ENCODE assay signal across 17 cellular contexts in the genomic region with DNA sequence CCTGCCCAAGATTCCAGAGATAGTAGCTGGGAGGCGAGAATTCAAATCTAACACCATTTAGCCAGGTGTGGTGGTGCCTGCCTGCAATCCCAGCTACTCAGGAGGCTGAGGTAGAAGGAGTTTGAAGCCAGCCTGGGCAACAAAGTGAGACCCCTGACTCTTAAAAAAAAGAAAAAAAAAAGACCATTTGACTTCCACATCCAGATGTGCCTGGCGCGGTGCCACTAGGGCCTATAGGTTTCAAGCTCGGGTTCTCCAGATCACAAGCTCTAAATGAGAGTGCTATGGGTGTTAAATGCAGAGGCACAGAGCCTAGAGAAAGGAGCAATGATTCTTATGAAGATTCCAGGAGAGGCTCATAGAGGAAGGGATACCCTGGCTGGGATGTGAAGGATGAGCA. TPM values are rescaled to one million over a fixed set of nuclear protein-coding genes. Genes with fewer than 3 reads are reported as not detected.
DNase-seq lines count a peak whose midpoint lies in the region; ATAC-seq and TF ChIP-seq lines count a peak whose summit lies in the region.
"Had no signal": no experiment of that assay in that cellular context is flagged by ENCODE, and none has a peak within 500 bp of the region (broad histone marks: within the 10 kb centered on the region; RNA-seq: fewer than 3 reads in every experiment).

No MANE protein-coding gene starts in this region.

- no peaks in the 10 kb centered on the region for H3K9me3 ChIP-seq in CD4-positive, alpha-beta memory T cell (ENCODE audit: control insufficient read depth in 1 of 2, low read length in 2 of 2)
- H3K9me3 ChIP-seq in gastrocnemius medialis: no peaks in the 10 kb centered on the region
- H3K9me3 ChIP-seq: gastroesophageal sphincter, sigmoid colon, tibial artery had no signal

- no peak overlapping the region for H3K4me3 ChIP-seq in CD4-positive, alpha-beta memory T cell (ENCODE audit: low read length in 2 of 2)
- no peak overlapping the region for H3K4me3 ChIP-seq in gastrocnemius medialis
- H3K4me3 ChIP-seq: gastroesophageal sphincter, sigmoid colon, tibial artery had no signal

- no peaks in the 10 kb centered on the region for H3K27me3 Mint-ChIP-seq in activated T-cell treated with anti-CD3 and anti-CD28 coated beads, Interleukin-2, amount 50 U/mL, for 24 hours
- H3K27me3 Mint-ChIP-seq in CD4-positive, alpha-beta memory T cell: no peaks in the 10 kb centered on the region
- H3K27me3 Mint-ChIP-seq in activated T-helper 1 cell treated with anti-CD3 and anti-CD28 coated beads, Interleukin-12 subunit alpha, Interleukin-12 subunit beta, Interleukin-2, Interleukin-4 antibody, amounts not matched to agents 30 ng/mL and 10 ng/mL and 1 ng/mL, durations not matched to agents 14 hours and 24 hours and 36 hours (ENCODE audit: insufficient read depth): no peaks in the 10 kb centered on the region
- H3K27me3 Mint-ChIP-seq in naive thymus-derived CD8-positive, alpha-beta T cell: no peaks in the 10 kb centered on the region

- no peaks in the 10 kb centered on the region for H3K36me3 ChIP-seq in CD4-positive, alpha-beta memory T cell (ENCODE audit: insufficient read depth, low read length)
- no peaks in the 10 kb centered on the region for H3K36me3 ChIP-seq in gastrocnemius medialis
- H3K36me3 ChIP-seq: gastroesophageal sphincter, sigmoid colon, tibial artery had no signal

- no peak for TF ChIP-seq CTCF in gastrocnemius medialis (IDR thresholded peaks at IDR 0.05 in 4 of 5, conservative IDR thresholded peaks at IDR 0.05 in 1 of 5)

- H3K4me1 ChIP-seq in CD4-positive, alpha-beta memory T cell (ENCODE audit: insufficient read depth, low read length): peaks cover 64% of the 10 kb centered on the region
- H3K4me1 ChIP-seq in gastrocnemius medialis: peaks cover 32 to 43% of the 10 kb centered on the region in 2 donors

- CTCF ChIA-PET in CD4-positive, alpha-beta memory T cell (lab: Charles Lee; ENCODE audit: partially characterized antibody): interaction anchor here (0.7 to 3.1 kb wide), 5 partner anchors 29 to 41 kb away, joined by 3 to 12 read pairs (median 3); no protein-coding TSS in a partner anchor

- no peak for DNase-seq in activated T-cell treated with anti-CD3 and anti-CD28 coated beads, Interleukin-2, amount 50 U/mL, for 24 hours
- no peak for DNase-seq in activated T-cell treated with anti-CD3 and anti-CD28 coated beads for 4 hours
- no peak for DNase-seq in CD4-positive, alpha-beta memory T cell
- DNase-seq in activated T-helper 1 cell treated with anti-CD3 and anti-CD28 coated beads, Interleukin-12 subunit alpha, Interleukin-12 subunit beta, Interleukin-2, Interleukin-4 antibody, amounts not matched to agents 30 ng/mL and 10 ng/mL and 1 ng/mL, durations not matched to agents 14 hours and 24 hours and 36 hours (ENCODE audit: low spot score): no peak
- DNase-seq in naive thymus-derived CD8-positive, alpha-beta T cell: no peak
- no peak for DNase-seq in gastrocnemius medialis
- no peak for DNase-seq in NCI-H510A (lab: John Stamatoyannopoulos, UW)
- DNase-seq: activated effector memory CD4-positive, alpha-beta T cell treated with anti-CD3 and anti-CD28 coated beads, Interleukin-2, amount 50 U/mL, for 16 hours; KG1; mammary epithelial cell; NCI-H2171; nephron progenitor cell; Right ventricle myocardium superior; sigmoid colon had no signal

- H3K9me3 Mint-ChIP-seq in activated T-cell treated with anti-CD3 and anti-CD28 coated beads, Interleukin-2, amount 50 U/mL, for 24 hours: no peaks in the 10 kb centered on the region
- H3K9me3 Mint-ChIP-seq in CD4-positive, alpha-beta memory T cell: peaks cover 0 to 2% (median 0%) of the 10 kb centered on the region in 8 donors
- H3K9me3 Mint-ChIP-seq in activated T-helper 1 cell treated with anti-CD3 and anti-CD28 coated beads, Interleukin-12 subunit alpha, Interleukin-12 subunit beta, Interleukin-2, Interleukin-4 antibody, amounts not matched to agents 30 ng/mL and 10 ng/mL and 1 ng/mL, durations not matched to agents 14 hours and 24 hours and 36 hours: peaks cover 7% of the 10 kb centered on the region
- H3K9me3 Mint-ChIP-seq in naive thymus-derived CD8-positive, alpha-beta T cell: no peaks in the 10 kb centered on the region

- no peak for ATAC-seq in naive thymus-derived CD8-positive, alpha-beta T cell
- ATAC-seq in gastrocnemius medialis (no peak), HG02973 (IDR thresholded peaks at IDR 0.05; ENCODE audit: unreplicated experiment) (no peak)
- ATAC-seq: gastroesophageal sphincter had no signal

- H3K27ac Mint-ChIP-seq in activated T-cell treated with anti-CD3 and anti-CD28 coated beads, Interleukin-2, amount 50 U/mL, for 24 hours: peak overlapping the region; percentile 42
- H3K27ac Mint-ChIP-seq in CD4-positive, alpha-beta memory T cell: peak overlapping the region; percentile 62 to 95 (median 75)
- H3K27ac Mint-ChIP-seq in activated T-helper 1 cell treated with anti-CD3 and anti-CD28 coated beads, Interleukin-12 subunit alpha, Interleukin-12 subunit beta, Interleukin-2, Interleukin-4 antibody, amounts not matched to agents 30 ng/mL and 10 ng/mL and 1 ng/mL, durations not matched to agents 14 hours and 24 hours and 36 hours: peak overlapping the region; percentile 65
- H3K27ac Mint-ChIP-seq in naive thymus-derived CD8-positive, alpha-beta T cell: peak overlapping the region in 8 of 10 donors; percentile 22 to 81 (median 69)
- H3K27ac Mint-ChIP-seq: nephron progenitor cell had no signal

- in situ Hi-C loops in gastrocnemius medialis (cut with MboI; ENCODE audit: low sequenced_read_pairs in 4 of 4): no loop called here

- H3K27me3 ChIP-seq in CD4-positive, alpha-beta memory T cell (ENCODE audit: insufficient read depth, low read length): no peaks in the 10 kb centered on the region
- H3K27me3 ChIP-seq in gastrocnemius medialis: no peaks in the 10 kb centered on the region
- H3K27me3 ChIP-seq: sigmoid colon, tibial artery had no signal

- no peak overlapping the region for H3K4me3 Mint-ChIP-seq in activated T-cell treated with anti-CD3 and anti-CD28 coated beads, Interleukin-2, amount 50 U/mL, for 24 hours
- peak overlapping the region in 4 of 8 donors; percentile 4 to 33 (median 18) for H3K4me3 Mint-ChIP-seq in CD4-positive, alpha-beta memory T cell
- H3K4me3 Mint-ChIP-seq in activated T-helper 1 cell treated with anti-CD3 and anti-CD28 coated beads, Interleukin-12 subunit alpha, Interleukin-12 subunit beta, Interleukin-2, Interleukin-4 antibody, amounts not matched to agents 30 ng/mL and 10 ng/mL and 1 ng/mL, durations not matched to agents 14 hours and 24 hours and 36 hours: no peak overlapping the region
- peak overlapping the region in 1 of 10 donors; percentile 1 for H3K4me3 Mint-ChIP-seq in naive thymus-derived CD8-positive, alpha-beta T cell
- H3K4me3 Mint-ChIP-seq: nephron progenitor cell had no signal

- no peak for TF ChIP-seq POLR2A in gastrocnemius medialis (IDR thresholded peaks at IDR 0.05)

- peaks cover 55% of the 10 kb centered on the region for H3K4me1 Mint-ChIP-seq in activated T-cell treated with anti-CD3 and anti-CD28 coated beads, Interleukin-2, amount 50 U/mL, for 24 hours (ENCODE audit: low read depth)
- H3K4me1 Mint-ChIP-seq in CD4-positive, alpha-beta memory T cell: peaks cover 32 to 77% (median 60%) of the 10 kb centered on the region in 4 donors
- peaks cover 63% of the 10 kb centered on the region for H3K4me1 Mint-ChIP-seq in activated T-helper 1 cell treated with anti-CD3 and anti-CD28 coated beads, Interleukin-12 subunit alpha, Interleukin-12 subunit beta, Interleukin-2, Interleukin-4 antibody, amounts not matched to agents 30 ng/mL and 10 ng/mL and 1 ng/mL, durations not matched to agents 14 hours and 24 hours and 36 hours (ENCODE audit: low read depth)
- peaks cover 23 to 76% (median 65%) of the 10 kb centered on the region in 4 donors for H3K4me1 Mint-ChIP-seq in naive thymus-derived CD8-positive, alpha-beta T cell

- H3K27ac ChIP-seq in CD4-positive, alpha-beta memory T cell (ENCODE audit: low read depth, low read length): no peak overlapping the region
- H3K27ac ChIP-seq in gastrocnemius medialis: no peak overlapping the region
- H3K27ac ChIP-seq: gastroesophageal sphincter, sigmoid colon, tibial artery had no signal

- intact Hi-C loops in CD4-positive, alpha-beta memory T cell (cut with micrococcal nuclease): no loop called here
- intact Hi-C loops in activated T-helper 1 cell treated with anti-CD3 and anti-CD28 coated beads, Interleukin-12 subunit alpha, Interleukin-12 subunit beta, Interleukin-2, Interleukin-4 antibody, amounts not matched to agents 30 ng/mL and 10 ng/mL and 1 ng/mL, durations not matched to agents 14 hours and 24 hours and 36 hours (cut with micrococcal nuclease): no loop called here
- intact Hi-C loops in gastrocnemius medialis (cut with DNase I; ENCODE audit: low total_unique reads): no loop called here

- POLR2A ChIA-PET in CD4-positive, alpha-beta memory T cell (lab: Charles Lee; ENCODE audit: partially characterized antibody): interaction anchor here (1.1 to 1.9 kb wide), 3 partner anchors 24 to 52 kb away, joined by 3 to 4 read pairs (median 4); no protein-coding TSS in a partner anchor
- POLR2A ChIA-PET in naive thymus-derived CD8-positive, alpha-beta T cell (lab: Charles Lee): interaction anchor here (0.9 to 1.0 kb wide), 2 partner anchors 22 to 35 kb away, joined by 3 to 4 read pairs; a partner anchor contains a TSS

- H3K36me3 Mint-ChIP-seq in activated T-cell treated with anti-CD3 and anti-CD28 coated beads, Interleukin-2, amount 50 U/mL, for 24 hours (ENCODE audit: low read depth): peaks cover 27% of the 10 kb centered on the region
- peaks cover 10 to 11% of the 10 kb centered on the region in 2 donors for H3K36me3 Mint-ChIP-seq in CD4-positive, alpha-beta memory T cell
- peaks cover 24% of the 10 kb centered on the region for H3K36me3 Mint-ChIP-seq in activated T-helper 1 cell treated with anti-CD3 and anti-CD28 coated beads, Interleukin-12 subunit alpha, Interleukin-12 subunit beta, Interleukin-2, Interleukin-4 antibody, amounts not matched to agents 30 ng/mL and 10 ng/mL and 1 ng/mL, durations not matched to agents 14 hours and 24 hours and 36 hours (ENCODE audit: low read depth)
- H3K36me3 Mint-ChIP-seq in naive thymus-derived CD8-positive, alpha-beta T cell: peaks cover 0 to 7% (median 2%) of the 10 kb centered on the region in 3 donors

RNA-seq across cellular contexts. Expression of a gene that starts 22.5 kb away (rescaled TPM):
- 10 to 100 TPM; 47.7 to 52.2 TPM for total RNA-seq in CD4-positive, alpha-beta memory T cell
- polyA plus RNA-seq in CD4-positive, alpha-beta memory T cell: 1 to 10 TPM; 4.3 to 9.0 TPM
- total RNA-seq in activated T-helper 1 cell treated with anti-CD3 and anti-CD28 coated beads, Interleukin-12 subunit alpha, Interleukin-12 subunit beta, Interleukin-2, Interleukin-4 antibody, amounts not matched to agents 30 ng/mL and 10 ng/mL and 1 ng/mL, durations not matched to agents 14 hours and 24 hours and 36 hours: 42.6 and 44.1 TPM in 2 replicates
- 10 to 100 TPM; 47.1 to 48.2 TPM for total RNA-seq in naive thymus-derived CD8-positive, alpha-beta T cell
- polyA plus RNA-seq in naive thymus-derived CD8-positive, alpha-beta T cell: 1 to 10 TPM; 2.4 to 4.6 (median 4.5) TPM
- total RNA-seq in gastrocnemius medialis: 1 to 10 TPM; 4.7 to 7.1 (median 5.1) TPM

RNA-seq across cellular contexts. Expression of a gene that starts 40.9 kb away (rescaled TPM):
- 10 to 100 TPM; 17.6 to 18.7 TPM for total RNA-seq in CD4-positive, alpha-beta memory T cell
- polyA plus RNA-seq in CD4-positive, alpha-beta memory T cell: 10 to 100 TPM; 60.3 to 74.7 TPM
- total RNA-seq in activated T-helper 1 cell treated with anti-CD3 and anti-CD28 coated beads, Interleukin-12 subunit alpha, Interleukin-12 subunit beta, Interleukin-2, Interleukin-4 antibody, amounts not matched to agents 30 ng/mL and 10 ng/mL and 1 ng/mL, durations not matched to agents 14 hours and 24 hours and 36 hours: 46.7 and 48.9 TPM in 2 replicates
- total RNA-seq in naive thymus-derived CD8-positive, alpha-beta T cell: 10 to 100 TPM; 17.9 to 22.5 TPM
- 10 to 100 TPM; 61.6 to 87.6 (median 67.6) TPM for polyA plus RNA-seq in naive thymus-derived CD8-positive, alpha-beta T cell
- 10 to 100 TPM; 28.0 to 83.2 (median 74.0) TPM for total RNA-seq in gastrocnemius medialis
